ENCODE assay signal across 28 cellular contexts in genomic region chr9:20217596-20217995, GRCh38.
"Had no signal": no experiment of that assay in that cellular context is flagged by ENCODE, and none has a peak within 500 bp of the region (broad histone marks: within the 10 kb centered on the region; RNA-seq: fewer than 3 reads in every experiment).

No MANE protein-coding gene starts in this region.

- H3K4me3 ChIP-seq: ascending aorta, breast epithelium, coronary artery, dorsolateral prefrontal cortex, gastrocnemius medialis had no signal

- H3K4me1 Mint-ChIP-seq: brain; central memory CD8-positive, alpha-beta T cell had no signal

- H3K4me1 ChIP-seq: ascending aorta, breast epithelium, gastrocnemius medialis had no signal

- H3K36me3 Mint-ChIP-seq: activated naive CD4-positive, alpha-beta T cell treated with anti-CD3 and anti-CD28 coated beads, Interleukin-2, amount 50 U/mL, for 72 hours; brain; WTC11 had no signal

- H3K27ac Mint-ChIP-seq: activated CD4-positive, alpha-beta memory T cell treated with anti-CD3 and anti-CD28 coated beads, Interleukin-2, amount 10 ng/mL, durations not matched to agents 7 days and 5 days; activated CD4-positive, alpha-beta T cell treated with anti-CD3 and anti-CD28 coated beads, Interleukin-2, amount 10 ng/mL, durations not matched to agents 7 days and 5 days; activated naive CD4-positive, alpha-beta T cell treated with anti-CD3 and anti-CD28 coated beads, Interleukin-2, amount 10 ng/mL, durations not matched to agents 7 days and 5 days; activated naive CD4-positive, alpha-beta T cell treated with anti-CD3 and anti-CD28 coated beads, Interleukin-2, amount 50 U/mL, for 72 hours; activated naive CD8-positive, alpha-beta T cell treated with anti-CD3 and anti-CD28 coated beads, Interleukin-2, amount 10 ng/mL, durations not matched to agents 7 days and 5 days; activated T-cell treated with anti-CD3 and anti-CD28 coated beads, Interleukin-2, amount 50 U/mL, for 24 hours; activated T-cell treated with anti-CD3 and anti-CD28 coated beads, Interleukin-2, amount 50 U/mL, for 72 hours; brain; dendritic cell treated with granulocyte-macrophage colony-stimulating factor and Interleukin-4, amounts not matched to agents 40 ng/mL and 50 ng/mL, for 4 days; endodermal cell; WTC11 had no signal

- H3K9me3 ChIP-seq: ascending aorta, breast epithelium, gastrocnemius medialis had no signal

- H3K27me3 ChIP-seq: ascending aorta, breast epithelium, foreskin keratinocyte, gastrocnemius medialis had no signal

- H3K4me3 Mint-ChIP-seq: activated CD4-positive, alpha-beta memory T cell treated with anti-CD3 and anti-CD28 coated beads, Interleukin-2, amount 10 ng/mL, durations not matched to agents 7 days and 5 days; activated CD4-positive, alpha-beta T cell treated with anti-CD3 and anti-CD28 coated beads, Interleukin-2, amount 10 ng/mL, durations not matched to agents 7 days and 5 days; activated naive CD4-positive, alpha-beta T cell treated with anti-CD3 and anti-CD28 coated beads, Interleukin-2, amount 10 ng/mL, durations not matched to agents 7 days and 5 days; activated naive CD8-positive, alpha-beta T cell treated with anti-CD3 and anti-CD28 coated beads, Interleukin-2, amount 10 ng/mL, durations not matched to agents 7 days and 5 days; activated T-cell treated with anti-CD3 and anti-CD28 coated beads, Interleukin-2, amount 50 U/mL, for 24 hours; activated T-cell treated with anti-CD3 and anti-CD28 coated beads, Interleukin-2, amount 50 U/mL, for 72 hours; brain; central memory CD8-positive, alpha-beta T cell; dendritic cell treated with granulocyte-macrophage colony-stimulating factor and Interleukin-4, amounts not matched to agents 40 ng/mL and 50 ng/mL, for 4 days; endodermal cell; WTC11 had no signal

- H3K27ac ChIP-seq: ascending aorta, breast epithelium, coronary artery, dorsolateral prefrontal cortex, foreskin keratinocyte, gastrocnemius medialis had no signal

- H3K9me3 Mint-ChIP-seq: activated naive CD4-positive, alpha-beta T cell treated with anti-CD3 and anti-CD28 coated beads, Interleukin-2, amount 50 U/mL, for 72 hours; activated T-cell treated with anti-CD3 and anti-CD28 coated beads, Interleukin-2, amount 50 U/mL, for 24 hours; brain; central memory CD8-positive, alpha-beta T cell; dendritic cell treated with granulocyte-macrophage colony-stimulating factor and Interleukin-4, amounts not matched to agents 40 ng/mL and 50 ng/mL, for 4 days; endodermal cell; WTC11 had no signal

- H3K36me3 ChIP-seq: ascending aorta, breast epithelium, gastrocnemius medialis had no signal

- ATAC-seq: activated naive CD4-positive, alpha-beta T cell treated with anti-CD3 and anti-CD28 coated beads, Interleukin-2, amount 50 U/mL, for 72 hours; activated T-cell treated with anti-CD3 and anti-CD28 coated beads, Interleukin-2, amount 50 U/mL, for 72 hours; esophagus mucosa; foreskin keratinocyte; gastrocnemius medialis; WTC11 had no signal

- DNase-seq: activated CD4-positive, alpha-beta memory T cell treated with anti-CD3 and anti-CD28 coated beads, Interleukin-2, amount 10 ng/mL, durations not matched to agents 7 days and 5 days; activated CD4-positive, alpha-beta T cell treated with anti-CD3 and anti-CD28 coated beads for 1 hour; activated CD4-positive, alpha-beta T cell treated with anti-CD3 and anti-CD28 coated beads for 4 hours; activated CD4-positive, alpha-beta T cell treated with anti-CD3 and anti-CD28 coated beads, Interleukin-2, amount 10 ng/mL, durations not matched to agents 7 days and 5 days; activated CD4-positive, alpha-beta T cell treated with anti-CD3 and anti-CD28 coated beads, Interleukin-2, amount 50 U/mL, for 4 hours; activated CD8-positive, alpha-beta memory T cell treated with anti-CD3 and anti-CD28 coated beads, Interleukin-2, amount 50 U/mL, for 48 hours; activated gamma-delta T cell; activated naive CD4-positive, alpha-beta T cell; activated naive CD4-positive, alpha-beta T cell treated with anti-CD3 and anti-CD28 coated beads, Interleukin-2, amount 10 ng/mL, durations not matched to agents 7 days and 5 days; activated naive CD8-positive, alpha-beta T cell treated with anti-CD3 and anti-CD28 coated beads, Interleukin-2, amount 10 ng/mL, durations not matched to agents 7 days and 5 days; activated T-cell treated with anti-CD3 and anti-CD28 coated beads for 4 hours; activated T-cell treated with anti-CD3 and anti-CD28 coated beads, Interleukin-2, amount 50 U/mL, for 24 hours; activated T-cell treated with anti-CD3 and anti-CD28 coated beads, Interleukin-2, amount 50 U/mL, for 72 hours; dorsolateral prefrontal cortex; effector memory CD4-positive, alpha-beta T cell; endodermal cell; foreskin keratinocyte; gastrocnemius medialis; T-helper 2 cell had no signal

- H3K27me3 Mint-ChIP-seq: activated CD4-positive, alpha-beta memory T cell treated with anti-CD3 and anti-CD28 coated beads, Interleukin-2, amount 10 ng/mL, durations not matched to agents 7 days and 5 days; activated CD4-positive, alpha-beta T cell treated with anti-CD3 and anti-CD28 coated beads, Interleukin-2, amount 10 ng/mL, durations not matched to agents 7 days and 5 days; activated naive CD4-positive, alpha-beta T cell treated with anti-CD3 and anti-CD28 coated beads, Interleukin-2, amount 10 ng/mL, durations not matched to agents 7 days and 5 days; activated naive CD8-positive, alpha-beta T cell treated with anti-CD3 and anti-CD28 coated beads, Interleukin-2, amount 10 ng/mL, durations not matched to agents 7 days and 5 days; activated T-cell treated with anti-CD3 and anti-CD28 coated beads, Interleukin-2, amount 50 U/mL, for 24 hours; brain; central memory CD8-positive, alpha-beta T cell had no signal
